In the genomic region with DNA sequence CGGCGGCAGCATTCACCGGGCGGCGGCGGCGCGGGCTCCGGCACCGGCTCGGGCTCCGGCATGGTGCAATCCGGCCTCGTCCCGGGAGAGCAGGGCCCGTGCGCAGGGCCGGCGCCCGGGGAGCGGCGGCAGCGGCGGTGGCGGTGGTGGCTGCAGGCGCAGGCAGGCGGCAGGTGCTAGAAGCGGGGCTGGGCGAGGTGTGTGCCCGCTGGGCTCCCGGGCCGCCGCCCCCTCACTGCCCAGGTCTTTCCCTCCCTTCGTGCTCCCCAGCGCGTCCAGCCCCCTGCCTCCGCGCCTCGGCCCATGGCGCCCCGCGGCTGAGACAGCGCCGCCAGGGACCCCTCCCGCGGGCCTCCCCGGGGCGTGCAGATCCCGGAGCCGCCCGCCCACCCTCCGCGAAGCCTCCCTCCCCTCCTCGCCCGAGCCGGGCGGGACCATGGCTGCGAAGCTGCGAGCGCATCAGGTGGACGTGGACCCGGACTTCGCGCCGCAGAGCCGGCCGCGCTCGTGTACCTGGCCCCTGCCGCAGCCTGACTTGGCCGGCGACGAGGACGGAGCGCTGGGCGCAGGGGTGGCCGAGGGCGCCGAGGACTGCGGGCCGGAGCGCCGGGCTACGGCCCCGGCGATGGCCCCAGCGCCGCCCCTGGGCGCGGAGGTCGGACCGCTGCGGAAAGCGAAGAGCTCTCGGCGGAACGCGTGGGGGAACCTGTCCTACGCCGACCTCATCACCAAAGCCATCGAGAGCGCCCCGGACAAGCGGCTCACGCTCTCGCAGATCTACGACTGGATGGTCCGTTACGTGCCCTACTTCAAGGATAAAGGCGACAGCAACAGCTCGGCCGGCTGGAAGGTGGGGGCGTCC, we compare ENCODE assay signal across 8 cellular contexts. TPM values are rescaled to one million over a fixed set of nuclear protein-coding genes. Genes with fewer than 3 reads are reported as not detected.
DNase-seq lines count a peak whose midpoint lies in the region; ATAC-seq and TF ChIP-seq lines count a peak whose summit lies in the region.

No MANE protein-coding gene starts in this region.

- CTCF ChIA-PET in PC-9 (lab: Charles Lee): interaction anchor here (0.7 to 1.6 kb wide), 8 partner anchors 15 to 139 kb away, joined by 3 to 23 read pairs (median 6); no protein-coding TSS in a partner anchor

- H3K9me2 ChIP-seq in PC-9 (ENCODE audit: insufficient read depth): no peaks in the 10 kb centered on the region

- TF ChIP-seq CTCF in heart right ventricle (IDR thresholded peaks at IDR 0.05): no peak
- no peak for TF ChIP-seq CTCF in PC-9 (conservative IDR thresholded peaks at IDR 0.05)
- no peak for TF ChIP-seq CTCF in neutrophil (IDR thresholded peaks at IDR 0.05)

- no peaks in the 10 kb centered on the region for H4K20me1 ChIP-seq in PC-9 (ENCODE audit: insufficient read depth)

- peak overlapping the region; percentile 90 for H3K4me2 ChIP-seq in PC-9

- peaks cover 33% of the 10 kb centered on the region; the same call in 1 of the 2 replicates for H3F3A ChIP-seq in PC-9 (ENCODE audit: insufficient read depth, low read depth)

- H3K79me2 ChIP-seq in PC-9 (ENCODE audit: low read depth): no peaks in the 10 kb centered on the region

- intact Hi-C loops in heart right ventricle (cut with DNase I) (loop anchor here in 5 of 10 donors (5.0 to 10.0 kb wide), 3 partner anchors 53 to 71 kb away; no protein-coding TSS in a partner anchor), Right ventricle myocardium superior (cut with DNase I) (no loop called here), PC-9 (cut with micrococcal nuclease; ENCODE audit: unreplicated experiment) (loop anchor here (1.0 kb wide), 2 partner anchors 20 to 54 kb away; no protein-coding TSS in a partner anchor)

- ATAC-seq in heart right ventricle (no peak), Right ventricle myocardium superior (ENCODE audit: poor library complexity) (no peak), HG02763 (IDR thresholded peaks at IDR 0.05; ENCODE audit: unreplicated experiment) (peak; percentile 3)

- H3K27ac ChIP-seq in heart right ventricle: peak overlapping the region in 5 of 10 donors; percentile 40 to 69 (median 57)
- H3K27ac ChIP-seq in PC-9: no peak overlapping the region
- no peak overlapping the region for H3K27ac ChIP-seq in effector memory CD4-positive, alpha-beta T cell (ENCODE audit: insufficient read depth, low read length, poor library complexity, severe bottlenecking)
- H3K27ac ChIP-seq in neutrophil: peak overlapping the region; percentile 69

- peak overlapping the region; percentile 52 to 82 (median 64) for H3K4me3 ChIP-seq in heart right ventricle
- H3K4me3 ChIP-seq in PC-9: peak overlapping the region; percentile 61; the same call in 1 of the 2 replicates
- H3K4me3 ChIP-seq in effector memory CD4-positive, alpha-beta T cell (ENCODE audit: insufficient read depth, low read depth, low read length, poor library complexity, severe bottlenecking): peak overlapping the region; percentile 61
- H3K4me3 ChIP-seq in neutrophil (ENCODE audit: low read depth in 1 of 2, low read length in 1 of 2): peak overlapping the region; percentile 66

- H3K36me3 ChIP-seq in heart right ventricle (no peaks in the 10 kb centered on the region), PC-9 (ENCODE audit: low read depth) (no peaks in the 10 kb centered on the region), neutrophil (no peaks in the 10 kb centered on the region)
- H3K36me3 ChIP-seq in effector memory CD4-positive, alpha-beta T cell (ENCODE audit: control insufficient read depth, insufficient read depth, low read length): no peaks in the 10 kb centered on the region

- POLR2A ChIA-PET in PC-9 (lab: Charles Lee; ENCODE audit: unreplicated experiment): interaction anchor here (0.6 to 1.2 kb wide), 4 partner anchors 54 to 303 kb away, joined by 5 to 17 read pairs (median 12); no protein-coding TSS in a partner anchor

- H3K9me3 ChIP-seq in heart right ventricle (no peaks in the 10 kb centered on the region), PC-9 (ENCODE audit: insufficient read depth, low read depth) (no peaks in the 10 kb centered on the region), neutrophil (no peaks in the 10 kb centered on the region)
- H3K9me3 ChIP-seq in effector memory CD4-positive, alpha-beta T cell (ENCODE audit: control insufficient read depth, low read length): no peaks in the 10 kb centered on the region

- peaks cover 0 to 63% (median 21%) of the 10 kb centered on the region in 7 donors for H3K27me3 ChIP-seq in heart right ventricle
- H3K27me3 ChIP-seq in PC-9 (ENCODE audit: insufficient read depth, low read depth): peaks cover 7% of the 10 kb centered on the region; the same call in 1 of the 2 replicates
- H3K27me3 ChIP-seq in effector memory CD4-positive, alpha-beta T cell (replicated peaks; ENCODE audit: control insufficient read depth, insufficient read depth, low read length, poor library complexity, severe bottlenecking): peaks cover 9% of the 10 kb centered on the region
- peaks cover 99% of the 10 kb centered on the region for H3K27me3 ChIP-seq in neutrophil

- WGBS in heart right ventricle, 2 donors: 0 to 1% methylated on average over 84 to 109 of the region's 113 CpGs

- H3K4me1 ChIP-seq in heart right ventricle: peaks cover 22 to 80% (median 49%) of the 10 kb centered on the region in 9 donors
- H3K4me1 ChIP-seq in PC-9 (replicated peaks; ENCODE audit: insufficient read depth): peaks cover 57% of the 10 kb centered on the region
- peaks cover 16% of the 10 kb centered on the region for H3K4me1 ChIP-seq in effector memory CD4-positive, alpha-beta T cell (ENCODE audit: control insufficient read depth, insufficient read depth, low read length, poor library complexity, severe bottlenecking)
- H3K4me1 ChIP-seq in neutrophil (ENCODE audit: control insufficient read depth in 1 of 2, insufficient read depth in 1 of 2, low read depth in 1 of 2, low read length in 1 of 2): peaks cover 9 to 20% of the 10 kb centered on the region in 2 experiments

- DNase-seq in heart right ventricle (no peak), Right ventricle myocardium superior (no peak), PC-9 (no peak), AML-193 (lab: John Stamatoyannopoulos, UW) (no peak), inferior parietal cortex (ENCODE audit: extremely low spot score) (no peak)
- DNase-seq in effector memory CD4-positive, alpha-beta T cell: no peak

- H2AFZ ChIP-seq in PC-9: peak overlapping the region; percentile 73; the same call in 1 of the 2 replicates

- no TSS peak for BruUV-seq in PC-9 (replicated peaks; lab: Mats Ljungman, UMichigan)

RNA-seq across cellular contexts. Expression of gene FOXO6, which starts 0.5 kb away (rescaled TPM):
- total RNA-seq in heart right ventricle (1 to 10 TPM in 8 of 10 donors, under 1 TPM in 2; 0.30 to 2.6 (median 1.4) TPM), Right ventricle myocardium superior (3.6 TPM), PC-9 (2021) (9.0 and 17.5 TPM in 2 replicates)
- under 1 TPM; 0.77 to 0.95 TPM for polyA plus RNA-seq in heart right ventricle
